ENCODE assay signal across 9 cellular contexts in genomic region chr20:17873410-17874270, GRCh38.
DNase-seq lines count a peak whose midpoint lies in the region; ATAC-seq and TF ChIP-seq lines count a peak whose summit lies in the region.
"Had no signal": no experiment of that assay in that cellular context is flagged by ENCODE, and none has a peak within 500 bp of the region (broad histone marks: within the 10 kb centered on the region; RNA-seq: fewer than 3 reads in every experiment).

No MANE protein-coding gene starts in this region.

- H3K4me3 ChIP-seq in SJSA1 (no peak overlapping the region), sigmoid colon (no peak overlapping the region)

- H3K27ac ChIP-seq in SJSA1, result no peak overlapping the region
- peak overlapping the region; percentile 69 to 82 (median 82) for H3K27ac ChIP-seq in sigmoid colon

- peak in 1 of 2 donors; percentile 34 for TF ChIP-seq POLR2A in sigmoid colon (IDR thresholded peaks at IDR 0.05)

- H3K27me3 ChIP-seq in SJSA1 (replicated peaks) (no peaks in the 10 kb centered on the region), sigmoid colon (no peaks in the 10 kb centered on the region)

- no peak overlapping the region for H3K4me3 Mint-ChIP-seq in activated CD8-positive, alpha-beta memory T cell treated with anti-CD3 and anti-CD28 coated beads, Interleukin-2, amount 10 ng/mL, durations not matched to agents 7 days and 5 days
- H3K4me3 Mint-ChIP-seq: activated B cell treated with CpG ODN at 0.5 μM for 24 hours had no signal

- H3K36me3 ChIP-seq in SJSA1 (no peaks in the 10 kb centered on the region), sigmoid colon (no peaks in the 10 kb centered on the region)

- CTCF ChIA-PET in activated CD8-positive, alpha-beta memory T cell treated with anti-CD3 and anti-CD28 coated beads, Interleukin-2, amount 10 ng/mL, durations not matched to agents 7 days and 5 days (lab: Charles Lee), result interaction anchor here (0.6 to 1.5 kb wide), 2 partner anchors 14 to 369 kb away, joined by 3 to 6 read pairs; no protein-coding TSS in a partner anchor

- H3K4me1 ChIP-seq in SJSA1 (replicated peaks), result peaks cover 22% of the 10 kb centered on the region
- peaks cover 3 to 45% (median 34%) of the 10 kb centered on the region in 4 donors for H3K4me1 ChIP-seq in sigmoid colon

- no peak for DNase-seq in activated CD8-positive, alpha-beta memory T cell treated with anti-CD3 and anti-CD28 coated beads, Interleukin-2, amount 10 ng/mL, durations not matched to agents 7 days and 5 days
- DNase-seq in activated CD8-positive, alpha-beta memory T cell treated with anti-CD3 and anti-CD28 coated beads, Interleukin-2, amount 50 U/mL, for 48 hours, result no peak
- peak; percentile 79 to 90 for DNase-seq in SJSA1 (ENCODE audit: low read depth in 1 of 2, low spot score in 2 of 2)
- DNase-seq in glomerular visceral epithelial cell (ENCODE audit: extremely low spot score), result peak; percentile 53
- peak; percentile 97 for DNase-seq in sigmoid colon
- no peak for DNase-seq in SIG-M5 treated with dmso at 0.1 percent for 504 hours (lab: John Stamatoyannopoulos, UW; ENCODE audit: unreplicated experiment)
- no peak for DNase-seq in activated CD8-positive, alpha-beta memory T cell treated with anti-CD3 and anti-CD28 coated beads, Interleukin-2, amount 50 U/mL, for 4 hours
- DNase-seq in NCI-H1694 (lab: John Stamatoyannopoulos, UW), result no peak
- DNase-seq: activated B cell treated with CpG ODN at 0.5 μM for 24 hours had no signal

- WGBS in sigmoid colon, 2 donors, result 15 to 45% methylated on average over 14 of the region's 14 CpGs

- H3K27ac Mint-ChIP-seq in activated CD8-positive, alpha-beta memory T cell treated with anti-CD3 and anti-CD28 coated beads, Interleukin-2, amount 10 ng/mL, durations not matched to agents 7 days and 5 days, result no peak overlapping the region
- H3K27ac Mint-ChIP-seq: activated B cell treated with CpG ODN at 0.5 μM for 24 hours had no signal

- no peak for TF ChIP-seq CTCF in sigmoid colon (IDR thresholded peaks at IDR 0.05)

- peak; percentile 14 for ATAC-seq in activated CD8-positive, alpha-beta memory T cell treated with anti-CD3 and anti-CD28 coated beads, Interleukin-2, amount 10 ng/mL, durations not matched to agents 7 days and 5 days

- peaks cover 20% of the 10 kb centered on the region for H3K4me1 Mint-ChIP-seq in activated CD8-positive, alpha-beta memory T cell treated with anti-CD3 and anti-CD28 coated beads, Interleukin-2, amount 10 ng/mL, durations not matched to agents 7 days and 5 days

- no peaks in the 10 kb centered on the region for H3K9me3 Mint-ChIP-seq in activated CD8-positive, alpha-beta memory T cell treated with anti-CD3 and anti-CD28 coated beads, Interleukin-2, amount 10 ng/mL, durations not matched to agents 7 days and 5 days (ENCODE audit: low read depth)
- H3K9me3 Mint-ChIP-seq: activated B cell treated with CpG ODN at 0.5 μM for 24 hours had no signal

- intact Hi-C loops in sigmoid colon (cut with DNase I), result loop anchor here (5.0 kb wide), 1 partner anchor 66 kb away; no protein-coding TSS in a partner anchor

- TF ChIP-seq EP300 in sigmoid colon (IDR thresholded peaks at IDR 0.05), result no peak

- H3K36me3 Mint-ChIP-seq in activated CD8-positive, alpha-beta memory T cell treated with anti-CD3 and anti-CD28 coated beads, Interleukin-2, amount 10 ng/mL, durations not matched to agents 7 days and 5 days, result no peaks in the 10 kb centered on the region

- H3K27me3 Mint-ChIP-seq in activated CD8-positive, alpha-beta memory T cell treated with anti-CD3 and anti-CD28 coated beads, Interleukin-2, amount 10 ng/mL, durations not matched to agents 7 days and 5 days, result peaks cover 32% of the 10 kb centered on the region

- H3K9me3 ChIP-seq in SJSA1 (replicated peaks) (no peaks in the 10 kb centered on the region), sigmoid colon (no peaks in the 10 kb centered on the region)

Comparison
In these comparisons a context has a peak if more than half of its experiments do, and no peak if none do; other contexts are left out.
1. DNase-seq: peak in SJSA1 (2 of 2), glomerular visceral epithelial cell (single experiment) and sigmoid colon (single experiment); none in activated CD8-positive, alpha-beta memory T cell treated with anti-CD3 and anti-CD28 coated beads, Interleukin-2, amount 10 ng/mL, durations not matched to agents 7 days and 5 days (single experiment), activated CD8-positive, alpha-beta memory T cell treated with anti-CD3 and anti-CD28 coated beads, Interleukin-2, amount 50 U/mL, for 48 hours (single experiment), SIG-M5 treated with dmso at 0.1 percent for 504 hours (single experiment), activated CD8-positive, alpha-beta memory T cell treated with anti-CD3 and anti-CD28 coated beads, Interleukin-2, amount 50 U/mL, for 4 hours (single experiment) and NCI-H1694 (single experiment).